In the genomic region with DNA sequence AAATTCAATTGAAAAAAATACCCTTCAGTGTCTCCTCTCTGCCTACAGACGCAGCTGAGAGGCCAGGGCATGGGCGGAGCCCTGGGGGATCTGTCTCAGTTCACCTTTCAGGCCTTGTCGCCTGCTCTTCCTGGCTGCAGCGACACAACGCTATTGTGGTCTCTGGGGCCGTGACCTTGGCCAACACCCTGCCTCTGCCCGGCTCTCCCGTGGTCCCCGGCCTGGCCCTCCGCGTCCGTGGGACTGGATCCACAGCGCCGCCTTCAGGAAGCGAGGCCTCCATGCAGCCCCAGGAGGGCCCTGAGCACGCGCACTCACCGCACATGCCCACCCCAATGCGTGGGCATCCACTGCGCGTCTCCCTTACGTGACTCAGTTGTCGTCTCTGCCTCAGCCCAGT, we compare ENCODE assay signal across 16 cellular contexts.
A peak's percentile ranks its signal among the peaks of the same experiment; 100 is the strongest.
DNase-seq lines count a peak whose midpoint lies in the region; ATAC-seq, FAIRE-seq and TF ChIP-seq lines count a peak whose summit lies in the region.
"Had no signal": no experiment of that assay in that cellular context is flagged by ENCODE, and none has a peak within 500 bp of the region (broad histone marks: within the 10 kb centered on the region; RNA-seq: fewer than 3 reads in every experiment).

No MANE protein-coding gene starts in this region.

- BruUV-seq in K562 (replicated peaks; lab: Mats Ljungman, UMichigan): no TSS peak

- no peaks in the 10 kb centered on the region for H4K20me1 ChIP-seq in K562 (replicated peaks; ENCODE audit: control insufficient read depth, insufficient read depth, low read length)

- H3K4me1 Mint-ChIP-seq in immature natural killer cell: no peaks in the 10 kb centered on the region
- no peaks in the 10 kb centered on the region for H3K4me1 Mint-ChIP-seq in activated naive CD4-positive, alpha-beta T cell treated with anti-CD3 and anti-CD28 coated beads for 36 hours (ENCODE audit: low read depth)

- intact Hi-C loops in K562 (cut with micrococcal nuclease): loop anchor here (10.0 kb wide), 1 partner anchor 406 kb away; no protein-coding TSS in a partner anchor
- intact Hi-C loops in testis (cut with DNase I; ENCODE audit: low total_unique reads): no loop called here
- intact Hi-C loops in activated naive CD4-positive, alpha-beta T cell treated with anti-CD3 and anti-CD28 coated beads for 36 hours (cut with micrococcal nuclease): loop anchor here (10.0 kb wide), 1 partner anchor 396 kb away; no protein-coding TSS in a partner anchor

- FAIRE-seq in K562 (lab: Jason Lieb, UNC): no peak
- FAIRE-seq: H54 had no signal

- TF ChIP-seq POLR2A in K562 (conservative IDR thresholded peaks at IDR 0.05) (no peak), testis (IDR thresholded peaks at IDR 0.05) (no peak)

- H3K36me3 ChIP-seq in K562 (ENCODE audit: control insufficient read depth, insufficient read depth, low read length) (no peaks in the 10 kb centered on the region), testis (ENCODE audit: low read depth, missing control alignments) (no peaks in the 10 kb centered on the region), HAP-1 (replicated peaks) (no peaks in the 10 kb centered on the region)
- H3K36me3 ChIP-seq: esophagus squamous epithelium, SJSA1 had no signal

- H3K4me3 ChIP-seq in K562: no peak overlapping the region
- peak overlapping the region; percentile 1 to 15 for H3K4me3 ChIP-seq in testis
- H3K4me3 ChIP-seq in HAP-1: no peak overlapping the region
- H3K4me3 ChIP-seq: esophagus squamous epithelium, SJSA1 had no signal

- in situ Hi-C loops in K562 (cut with MboI): loop anchor here (5.0 to 25.0 kb wide), 2 partner anchors 173 to 418 kb away; no protein-coding TSS in a partner anchor
- in situ Hi-C loops in HAP-1 (cut with MboI; ENCODE audit: low sequenced_read_pairs): loop anchor here (25.0 kb wide), 1 partner anchor 418 kb away; no protein-coding TSS in a partner anchor

- H3K36me3 Mint-ChIP-seq in immature natural killer cell: peaks cover 0 to 15% (median 5%) of the 10 kb centered on the region in 3 donors
- H3K36me3 Mint-ChIP-seq in activated naive CD4-positive, alpha-beta T cell treated with anti-CD3 and anti-CD28 coated beads for 36 hours (ENCODE audit: low read depth): no peaks in the 10 kb centered on the region

- H2AFZ ChIP-seq in K562 (ENCODE audit: low read depth, low read length): no peak overlapping the region

- H3K9me3 ChIP-seq in K562 (replicated peaks; ENCODE audit: control insufficient read depth, insufficient read depth, low read depth, low read length) (no peaks in the 10 kb centered on the region; the same call in 1 of the 2 replicates), testis (no peaks in the 10 kb centered on the region), HAP-1 (no peaks in the 10 kb centered on the region)
- H3K9me3 ChIP-seq: esophagus squamous epithelium, SJSA1 had no signal

- WGBS in K562 (ENCODE audit: insufficient coverage, low coverage, missing lambda C conversion rate): 64% methylated on average over 22 of the region's 23 CpGs
- 34 to 37% methylated on average over 11 to 23 of the region's 23 CpGs for WGBS in testis, 2 donors

- H3K27me3 Mint-ChIP-seq in immature natural killer cell (ENCODE audit: low read depth in 3 of 3): peaks cover 2 to 6% (median 3%) of the 10 kb centered on the region in 3 donors
- H3K27me3 Mint-ChIP-seq in activated naive CD4-positive, alpha-beta T cell treated with anti-CD3 and anti-CD28 coated beads for 36 hours (ENCODE audit: low read depth): no peaks in the 10 kb centered on the region

- no peak overlapping the region for H3K9ac ChIP-seq in K562 (ENCODE audit: insufficient read depth in 1 of 2, low read depth in 2 of 2, low read length in 2 of 2)

- no peak overlapping the region for H3K4me2 ChIP-seq in K562 (ENCODE audit: insufficient read depth, low read length)

- TF ChIP-seq RAD21 in K562 (CRISPR knock-in tag; conservative IDR thresholded peaks at IDR 0.05 in 1 of 2, IDR thresholded peaks at IDR 0.05 in 1 of 2): no peak

- TF ChIP-seq CTCF in K562 (IDR thresholded peaks at IDR 0.05 in 2 of 3, conservative IDR thresholded peaks at IDR 0.05 in 1 of 3; ENCODE audit: insufficient read depth in 2 of 3, low read depth in 1 of 3, low read length in 3 of 3) (peak; percentile 5 to 28 (median 24); a peak in 1 of 6 replicates), testis (IDR thresholded peaks at IDR 0.05) (peak in 2 of 3 experiments; percentile 33 to 45)

- H3K9me3 Mint-ChIP-seq in immature natural killer cell: no peaks in the 10 kb centered on the region
- H3K9me3 Mint-ChIP-seq in activated naive CD4-positive, alpha-beta T cell treated with anti-CD3 and anti-CD28 coated beads for 36 hours: no peaks in the 10 kb centered on the region

- H3K9me1 ChIP-seq in K562 (ENCODE audit: control insufficient read depth, insufficient read depth, low read length): no peaks in the 10 kb centered on the region

- POLR2A ChIA-PET in K562 (lab: Yijun Ruan, JAX): interaction anchor here (0.6 kb wide), 1 partner anchor 46 kb away, joined by 3 read pairs; no protein-coding TSS in a partner anchor

- H3K79me2 ChIP-seq in K562 (ENCODE audit: control insufficient read depth, insufficient read depth, low read length): no peaks in the 10 kb centered on the region

- peaks cover 0 to 5% of the 10 kb centered on the region in 2 experiments; a peak in 1 of 5 replicates for H3K27me3 ChIP-seq in K562 (ENCODE audit: control insufficient read depth in 2 of 2, insufficient read depth in 2 of 2, low read length in 2 of 2)
- no peaks in the 10 kb centered on the region for H3K27me3 ChIP-seq in testis
- no peaks in the 10 kb centered on the region for H3K27me3 ChIP-seq in HAP-1 (ENCODE audit: low read depth)
- H3K27me3 ChIP-seq: esophagus squamous epithelium had no signal

- no peak overlapping the region for H3K27ac Mint-ChIP-seq in immature natural killer cell
- H3K27ac Mint-ChIP-seq in activated naive CD4-positive, alpha-beta T cell treated with anti-CD3 and anti-CD28 coated beads for 36 hours: no peak overlapping the region

- H3K4me3 Mint-ChIP-seq in immature natural killer cell: peak overlapping the region in 1 of 5 donors; percentile 44
- H3K4me3 Mint-ChIP-seq in activated naive CD4-positive, alpha-beta T cell treated with anti-CD3 and anti-CD28 coated beads for 36 hours: no peak overlapping the region

- H3K27ac ChIP-seq in K562 (ENCODE audit: extremely low read depth, low read depth, low read length) (no peak overlapping the region), testis (no peak overlapping the region)
- H3K27ac ChIP-seq: esophagus squamous epithelium, SJSA1 had no signal

- DNase-seq in activated T-cell treated with anti-CD3 and anti-CD28 coated beads, Interleukin-2, amount 50 U/mL, for 48 hours: peak; percentile 38 to 55
- no peak for DNase-seq in activated T-cell treated with anti-CD3 and anti-CD28 coated beads, Interleukin-2, amount 50 U/mL, for 1 hour
- DNase-seq in K562 (ENCODE audit: extremely low read depth in 1 of 4, low spot score in 3 of 4) (peak in 3 of 4 experiments; percentile 15 to 35 (median 23)), immature natural killer cell (peak in 2 of 3 donors; percentile 11 to 15), testis (peak; percentile 49), putamen (ENCODE audit: low spot score) (no peak), HAP-1 (ENCODE audit: low spot score in 2 of 2) (no peak)
- no peak for DNase-seq in activated naive CD4-positive, alpha-beta T cell treated with anti-CD3 and anti-CD28 coated beads for 36 hours
- DNase-seq: activated CD4-positive, alpha-beta T cell treated with anti-CD3 and anti-CD28 coated beads, Interleukin-2, amount 50 U/mL, for 48 hours; AML-193; esophagus squamous epithelium; mammary epithelial cell; MV-4-11; NCI-H774 had no signal

- peak; percentile 72 for ATAC-seq in K562

- TF ChIP-seq EP300 in K562 (IDR thresholded peaks at IDR 0.05; ENCODE audit: low read length): no peak

- CTCF ChIA-PET in K562 (lab: Yijun Ruan, JAX; ENCODE audit: low intra/inter-chr PET ratio): interaction anchor here (0.7 kb wide), 1 partner anchor 426 kb away, joined by 3 read pairs; no protein-coding TSS in a partner anchor
- CTCF ChIA-PET in activated naive CD4-positive, alpha-beta T cell treated with anti-CD3 and anti-CD28 coated beads for 36 hours (lab: Charles Lee): interaction anchor here (1.0 kb wide), 1 partner anchor 116 kb away, joined by 4 read pairs; no protein-coding TSS in a partner anchor

- H3K4me1 ChIP-seq in K562 (replicated peaks in 1 of 2; ENCODE audit: control insufficient read depth in 2 of 2, insufficient read depth in 2 of 2, low read length in 2 of 2): peaks cover 0 to 5% of the 10 kb centered on the region in 2 experiments; a peak in 2 of 5 replicates
- H3K4me1 ChIP-seq in testis: no peaks in the 10 kb centered on the region
- H3K4me1 ChIP-seq in HAP-1: no peaks in the 10 kb centered on the region
- H3K4me1 ChIP-seq: esophagus squamous epithelium, SJSA1 had no signal

TF ChIP-seq in K562, 482 proteins besides CTCF, POLR2A, EP300 and RAD21 (continues in another document):
- TF ChIP-seq ATF1 (CRISPR knock-in tag; IDR thresholded peaks at IDR 0.05): no peak
- no peak for TF ChIP-seq ATF1 (tag; IDR thresholded peaks at IDR 0.05)
- TF ChIP-seq, protein P1, sequence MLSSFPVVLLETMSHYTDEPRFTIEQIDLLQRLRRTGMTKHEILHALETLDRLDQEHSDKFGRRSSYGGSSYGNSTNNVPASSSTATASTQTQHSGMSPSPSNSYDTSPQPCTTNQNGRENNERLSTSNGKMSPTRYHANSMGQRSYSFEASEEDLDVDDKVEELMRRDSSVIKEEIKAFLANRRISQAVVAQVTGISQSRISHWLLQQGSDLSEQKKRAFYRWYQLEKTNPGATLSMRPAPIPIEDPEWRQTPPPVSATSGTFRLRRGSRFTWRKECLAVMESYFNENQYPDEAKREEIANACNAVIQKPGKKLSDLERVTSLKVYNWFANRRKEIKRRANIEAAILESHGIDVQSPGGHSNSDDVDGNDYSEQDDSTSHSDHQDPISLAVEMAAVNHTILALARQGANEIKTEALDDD (IDR thresholded peaks at IDR 0.05): no peak
- no peak for TF ChIP-seq PYGO2 (tag; IDR thresholded peaks at IDR 0.05)
- TF ChIP-seq, protein P2, sequence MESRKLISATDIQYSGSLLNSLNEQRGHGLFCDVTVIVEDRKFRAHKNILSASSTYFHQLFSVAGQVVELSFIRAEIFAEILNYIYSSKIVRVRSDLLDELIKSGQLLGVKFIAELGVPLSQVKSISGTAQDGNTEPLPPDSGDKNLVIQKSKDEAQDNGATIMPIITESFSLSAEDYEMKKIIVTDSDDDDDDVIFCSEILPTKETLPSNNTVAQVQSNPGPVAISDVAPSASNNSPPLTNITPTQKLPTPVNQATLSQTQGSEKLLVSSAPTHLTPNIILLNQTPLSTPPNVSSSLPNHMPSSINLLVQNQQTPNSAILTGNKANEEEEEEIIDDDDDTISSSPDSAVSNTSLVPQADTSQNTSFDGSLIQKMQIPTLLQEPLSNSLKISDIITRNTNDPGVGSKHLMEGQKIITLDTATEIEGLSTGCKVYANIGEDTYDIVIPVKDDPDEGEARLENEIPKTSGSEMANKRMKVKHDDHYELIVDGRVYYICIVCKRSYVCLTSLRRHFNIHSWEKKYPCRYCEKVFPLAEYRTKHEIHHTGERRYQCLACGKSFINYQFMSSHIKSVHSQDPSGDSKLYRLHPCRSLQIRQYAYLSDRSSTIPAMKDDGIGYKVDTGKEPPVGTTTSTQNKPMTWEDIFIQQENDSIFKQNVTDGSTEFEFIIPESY (CRISPR knock-in tag; IDR thresholded peaks at IDR 0.05): peak; percentile 89
- TF ChIP-seq HMGN3 (IDR thresholded peaks at IDR 0.05; ENCODE audit: borderline replicate concordance, extremely low read depth, insufficient read length, low read depth, low read length): no peak

Comparison
In these comparisons a context has a peak if more than half of its experiments do, and no peak if none do; other contexts are left out.
1. DNase-seq: peak in activated T-cell treated with anti-CD3 and anti-CD28 coated beads, Interleukin-2, amount 50 U/mL, for 48 hours (2 of 2), K562 (3 of 4), immature natural killer cell (2 of 3) and testis (single experiment); none in activated T-cell treated with anti-CD3 and anti-CD28 coated beads, Interleukin-2, amount 50 U/mL, for 1 hour (single experiment), activated naive CD4-positive, alpha-beta T cell treated with anti-CD3 and anti-CD28 coated beads for 36 hours (single experiment), putamen (single experiment) and HAP-1 (0 of 2).
2. H3K4me3 ChIP-seq: peak in testis (2 of 2); none in K562 (single experiment) and HAP-1 (single experiment).